Comparison of ENCODE assay signal across 21 cellular contexts in genomic region chr1:29753771-29754607, GRCh38.
DNase-seq lines count a peak whose midpoint lies in the region; ATAC-seq and TF ChIP-seq lines count a peak whose summit lies in the region.
"Had no signal": no experiment of that assay in that cellular context is flagged by ENCODE, and none has a peak within 500 bp of the region (broad histone marks: within the 10 kb centered on the region; RNA-seq: fewer than 3 reads in every experiment).

No MANE protein-coding gene starts in this region.

- DNase-seq in NCI-H1417 (lab: John Stamatoyannopoulos, UW) (peak in 2 of 3 experiments; percentile 51 to 71), NCI-H1417 treated with DMSO at 0.1 percent for 48 hours (lab: John Stamatoyannopoulos, UW) (no peak), NCI-H1694 treated with DMSO at 0.1 percent for 48 hours (lab: John Stamatoyannopoulos, UW) (peak; percentile 63), ecto neural progenitor cell (ENCODE audit: low spot score) (peak; percentile 29), kidney glomerular epithelial cell (lab: John Stamatoyannopoulos, UW) (no peak), CD14-positive monocyte (ENCODE audit: low spot score) (no peak)
- DNase-seq in stimulated activated CD8-positive, alpha-beta memory T cell treated with anti-CD3 and anti-CD28 coated beads, Interleukin-4, amount 100 ng/mL, for 48 hours: peak; percentile 6
- DNase-seq: 8988T; activated CD4-positive, alpha-beta T cell treated with anti-CD3 and anti-CD28 coated beads for 36 hours; NCI-H1105; NCI-H748 treated with DMSO at 0.1 percent for 48 hours; PC-3; SIG-M5; stimulated activated naive B cell treated with anti-CD40 and anti-IgM and Interleukin-4, amounts not matched to agents 10 μg/mL and 1 μg/mL and 100 μg/mL, for 72 hours; T-helper 1 cell had no signal

- H3K27me3 Mint-ChIP-seq in CD14-positive monocyte (ENCODE audit: low read depth in 3 of 3): peaks cover 4 to 17% (median 4%) of the 10 kb centered on the region in 3 donors

- ATAC-seq in HG03457 (IDR thresholded peaks at IDR 0.05; ENCODE audit: unreplicated experiment): no peak
- ATAC-seq: activated CD4-positive, alpha-beta T cell treated with anti-CD3 and anti-CD28 coated beads for 36 hours; activated naive CD4-positive, alpha-beta T cell treated with anti-CD3 and anti-CD28 coated beads, Interleukin-2, amount 50 U/mL, for 72 hours; activated T-helper 17 cell treated with anti-CD3 and anti-CD28 coated beads, Interleukin-2, amount 50 U/mL, for 72 hours; GM12878; GM23338; PC-3; stimulated activated naive B cell treated with anti-CD40 and anti-IgM and Interleukin-4, amounts not matched to agents 10 μg/mL and 1 μg/mL and 100 μg/mL, for 72 hours had no signal

- H3K9me3 Mint-ChIP-seq in CD14-positive monocyte: no peaks in the 10 kb centered on the region
- H3K9me3 Mint-ChIP-seq: activated naive CD4-positive, alpha-beta T cell treated with anti-CD3 and anti-CD28 coated beads, Interleukin-2, amount 50 U/mL, for 72 hours; activated T-helper 17 cell treated with anti-CD3 and anti-CD28 coated beads, Interleukin-2, amount 50 U/mL, for 72 hours; GM23338; nephron; stimulated activated naive B cell treated with anti-CD40 and anti-IgM and Interleukin-4, amounts not matched to agents 10 μg/mL and 1 μg/mL and 100 μg/mL, for 72 hours had no signal

- TF ChIP-seq CTCF in CD14-positive monocyte (IDR thresholded peaks at IDR 0.05): no peak

- H3K27ac Mint-ChIP-seq in CD14-positive monocyte: no peak overlapping the region
- H3K27ac Mint-ChIP-seq: activated CD4-positive, alpha-beta T cell treated with anti-CD3 and anti-CD28 coated beads for 36 hours; activated naive CD4-positive, alpha-beta T cell treated with anti-CD3 and anti-CD28 coated beads, Interleukin-2, amount 50 U/mL, for 72 hours; activated T-helper 17 cell treated with anti-CD3 and anti-CD28 coated beads, Interleukin-2, amount 50 U/mL, for 72 hours; GM23338; nephron; stimulated activated naive B cell treated with anti-CD40 and anti-IgM and Interleukin-4, amounts not matched to agents 10 μg/mL and 1 μg/mL and 100 μg/mL, for 72 hours had no signal

- no peak overlapping the region for H3K4me3 Mint-ChIP-seq in CD14-positive monocyte
- H3K4me3 Mint-ChIP-seq: activated CD4-positive, alpha-beta T cell treated with anti-CD3 and anti-CD28 coated beads for 36 hours; activated T-helper 17 cell treated with anti-CD3 and anti-CD28 coated beads, Interleukin-2, amount 50 U/mL, for 72 hours; GM23338; nephron; stimulated activated naive B cell treated with anti-CD40 and anti-IgM and Interleukin-4, amounts not matched to agents 10 μg/mL and 1 μg/mL and 100 μg/mL, for 72 hours had no signal

- H3K36me3 Mint-ChIP-seq in CD14-positive monocyte: no peaks in the 10 kb centered on the region
- H3K36me3 Mint-ChIP-seq: activated naive CD4-positive, alpha-beta T cell treated with anti-CD3 and anti-CD28 coated beads, Interleukin-2, amount 50 U/mL, for 72 hours; stimulated activated naive B cell treated with anti-CD40 and anti-IgM and Interleukin-4, amounts not matched to agents 10 μg/mL and 1 μg/mL and 100 μg/mL, for 72 hours had no signal

- H3K4me1 Mint-ChIP-seq in CD14-positive monocyte: no peaks in the 10 kb centered on the region
- H3K4me1 Mint-ChIP-seq: activated CD4-positive, alpha-beta T cell treated with anti-CD3 and anti-CD28 coated beads for 36 hours; activated T-helper 17 cell treated with anti-CD3 and anti-CD28 coated beads, Interleukin-2, amount 50 U/mL, for 72 hours; nephron; stimulated activated naive B cell treated with anti-CD40 and anti-IgM and Interleukin-4, amounts not matched to agents 10 μg/mL and 1 μg/mL and 100 μg/mL, for 72 hours had no signal

- intact Hi-C loops in CD14-positive monocyte (cut with micrococcal nuclease): no loop called here

Comparison
In these comparisons a context has a peak if more than half of its experiments do, and no peak if none do; other contexts are left out.
1. DNase-seq: peak in NCI-H1417 (2 of 3), NCI-H1694 treated with DMSO at 0.1 percent for 48 hours (single experiment), ecto neural progenitor cell (single experiment) and stimulated activated CD8-positive, alpha-beta memory T cell treated with anti-CD3 and anti-CD28 coated beads, Interleukin-4, amount 100 ng/mL, for 48 hours (single experiment); none in NCI-H1417 treated with DMSO at 0.1 percent for 48 hours (single experiment), kidney glomerular epithelial cell (single experiment) and CD14-positive monocyte (single experiment).